Comparison of ENCODE assay signal across 10 cellular contexts in the genomic region with DNA sequence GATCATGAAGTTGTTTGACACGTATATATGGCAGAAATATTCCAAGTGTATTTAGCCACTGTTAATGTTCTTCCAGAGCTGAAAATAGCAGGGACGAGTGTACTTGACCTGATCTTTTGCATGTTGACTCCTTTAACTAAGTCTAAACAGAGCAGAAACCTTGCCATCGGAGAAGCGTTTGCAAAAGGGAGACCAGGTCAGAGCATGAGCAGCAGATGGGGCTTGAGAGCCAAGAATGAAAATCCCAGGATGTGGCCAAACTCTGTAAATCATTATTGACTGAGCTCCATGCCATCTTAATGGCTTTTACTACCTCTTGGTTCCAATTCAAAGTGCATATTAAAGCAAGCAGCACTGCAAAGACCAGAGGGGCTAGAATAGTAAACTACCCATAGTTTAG. TPM values are rescaled to one million over a fixed set of nuclear protein-coding genes. Genes with fewer than 3 reads are reported as not detected.
DNase-seq lines count a peak whose midpoint lies in the region; ATAC-seq and TF ChIP-seq lines count a peak whose summit lies in the region.
"Had no signal": no experiment of that assay in that cellular context is flagged by ENCODE, and none has a peak within 500 bp of the region (broad histone marks: within the 10 kb centered on the region; RNA-seq: fewer than 3 reads in every experiment).

No MANE protein-coding gene starts in this region.

- H3K4me1 ChIP-seq in fibroblast of lung (ENCODE audit: control insufficient read depth, extremely low read depth, insufficient read depth, low read length) = peaks cover 11% of the 10 kb centered on the region
- no peaks in the 10 kb centered on the region for H3K4me1 ChIP-seq in psoas muscle

- no peaks in the 10 kb centered on the region for H3K36me3 ChIP-seq in fibroblast of lung (ENCODE audit: control insufficient read depth, insufficient read depth, low read length)
- H3K36me3 ChIP-seq in psoas muscle (ENCODE audit: insufficient read depth in 1 of 2, low read depth in 1 of 2) = no peaks in the 10 kb centered on the region

- H3K9me3 ChIP-seq in fibroblast of lung (ENCODE audit: control insufficient read depth, insufficient read depth, low read depth, low read length) (no peaks in the 10 kb centered on the region), psoas muscle (no peaks in the 10 kb centered on the region)

- peak; percentile 39 for DNase-seq in GM04504 (ENCODE audit: low read depth)
- peak; percentile 13 for DNase-seq in NCI-H460 (ENCODE audit: extremely low read depth, low read depth)
- DNase-seq in fibroblast of lung (ENCODE audit: low read depth in 2 of 2) = peak; percentile 18 to 89
- no peak for DNase-seq in psoas muscle
- no peak for DNase-seq in NCI-H2081 treated with DMSO at 0.1 percent for 48 hours (lab: John Stamatoyannopoulos, UW)
- DNase-seq in effector CD8-positive, alpha-beta T cell (lab: John Stamatoyannopoulos, UW) = no peak
- DNase-seq: activated CD4-positive, alpha-beta memory T cell treated with anti-CD3 and anti-CD28 coated beads for 36 hours had no signal

- H3K79me2 ChIP-seq in fibroblast of lung (ENCODE audit: control insufficient read depth, insufficient read depth, low read length) = no peaks in the 10 kb centered on the region

- no peak overlapping the region for H2AFZ ChIP-seq in fibroblast of lung (ENCODE audit: low read length)

- TF ChIP-seq CTCF in fibroblast of lung (conservative IDR thresholded peaks at IDR 0.05 in 1 of 2, IDR thresholded peaks at IDR 0.05 in 1 of 2; ENCODE audit: low read depth in 1 of 2, low read length in 2 of 2) = peak; percentile 34 to 53
- peak; percentile 9 for TF ChIP-seq CTCF in psoas muscle (IDR thresholded peaks at IDR 0.05)

- H4K20me1 ChIP-seq in fibroblast of lung (ENCODE audit: control insufficient read depth, extremely low read depth, insufficient read depth, low read length) = no peaks in the 10 kb centered on the region

- intact Hi-C loops in psoas muscle (cut with DNase I) = no loop called here

- peak overlapping the region; percentile 44 for H3K4me2 ChIP-seq in fibroblast of lung (ENCODE audit: extremely low read depth, insufficient read depth, low read length)

- ATAC-seq in psoas muscle (no peak), GM21526 (IDR thresholded peaks at IDR 0.05; ENCODE audit: low FRiP score, unreplicated experiment) (no peak), GM18868 (IDR thresholded peaks at IDR 0.05; ENCODE audit: unreplicated experiment) (no peak)

- H3K9ac ChIP-seq in fibroblast of lung (ENCODE audit: insufficient read depth, low read length) = peak overlapping the region; percentile 20

- 16 to 29% (median 21%) methylated on average over 4 of the region's 4 CpGs for WGBS in psoas muscle, 3 donors

- H3K27me3 ChIP-seq in fibroblast of lung (ENCODE audit: control insufficient read depth, insufficient read depth, low read length) (peaks cover 4% of the 10 kb centered on the region), psoas muscle (ENCODE audit: insufficient read depth in 3 of 3, low read length in 2 of 3) (no peaks in the 10 kb centered on the region)

- H3K4me3 ChIP-seq in fibroblast of lung (replicated peaks in 1 of 4; ENCODE audit: control extremely low read depth in 1 of 4, insufficient read depth in 1 of 4, low read depth in 3 of 4, low read length in 4 of 4) (no peak overlapping the region), psoas muscle (no peak overlapping the region)

- H3K27ac ChIP-seq in fibroblast of lung (ENCODE audit: insufficient read depth, low read length) (peak overlapping the region; percentile 81), psoas muscle (no peak overlapping the region)

RNA-seq across cellular contexts. Expression of a gene that starts 55.5 kb away (rescaled TPM):
- 2.0 and 2.2 TPM in 2 replicates for total RNA-seq in NCI-H460 (2014; rRNA removed; shearing (Covaris generic))
- 1.1 and 1.9 TPM in 2 replicates for polyA plus RNA-seq in NCI-H460 (2014; cell fraction: nucleus; rRNA removed)
- total RNA-seq in fibroblast of lung (under 0.01 and 0.26 TPM in 2 replicates), psoas muscle (not detected)
- polyA plus RNA-seq in fibroblast of lung (not detected in 2 replicates), psoas muscle (not detected)
- polyA plus RNA-seq in fibroblast of lung (2012) = not detected in 2 replicates
- polyA minus RNA-seq in fibroblast of lung (ENCODE audit: low replicate concordance) = 0.37 TPM in 1 of 2 replicates, not detected in the other
- total RNA-seq: activated CD4-positive, alpha-beta memory T cell treated with anti-CD3 and anti-CD28 coated beads for 36 hours; glomerular endothelial cell had no signal

Comparison
In these comparisons a context has a peak if more than half of its experiments do, and no peak if none do; other contexts are left out.
1. DNase-seq: peak in GM04504 (single experiment), NCI-H460 (single experiment) and fibroblast of lung (2 of 2); none in psoas muscle (0 of 2), NCI-H2081 treated with DMSO at 0.1 percent for 48 hours (single experiment) and effector CD8-positive, alpha-beta T cell (single experiment).